Comparison of ENCODE assay signal across 15 cellular contexts in the genomic region with DNA sequence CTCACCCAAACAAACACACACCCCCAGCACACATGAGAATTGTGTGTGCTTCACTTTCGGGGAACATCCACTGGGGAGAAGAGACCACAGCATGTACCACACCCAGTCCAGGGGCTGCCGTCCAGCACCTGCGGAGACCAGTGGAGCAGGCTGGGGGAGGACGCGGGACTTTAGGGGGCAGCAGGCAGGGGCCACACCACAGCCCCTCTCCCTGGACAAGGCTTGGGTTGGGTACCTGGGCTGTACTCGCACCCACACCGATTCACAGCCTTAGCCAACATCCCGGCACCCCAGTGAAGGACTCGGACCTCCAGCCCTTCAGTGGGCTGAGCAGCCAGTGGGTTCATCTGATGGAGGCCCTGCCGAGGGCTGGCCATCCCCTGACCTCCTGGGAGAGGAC.
A peak's percentile ranks its signal among the peaks of the same experiment; 100 is the strongest.
DNase-seq lines count a peak whose midpoint lies in the region; ATAC-seq, FAIRE-seq and TF ChIP-seq lines count a peak whose summit lies in the region.
"Had no signal": no experiment of that assay in that cellular context is flagged by ENCODE, and none has a peak within 500 bp of the region (broad histone marks: within the 10 kb centered on the region; RNA-seq: fewer than 3 reads in every experiment).

No MANE protein-coding gene starts in this region.

- no peak overlapping the region for H3K9ac ChIP-seq in kidney (ENCODE audit: low read length in 2 of 2)
- H3K9ac ChIP-seq: KMS-11 had no signal

- peaks cover 6% of the 10 kb centered on the region for H3K27me3 ChIP-seq in osteoblast (ENCODE audit: insufficient read depth, low read length)

- no peak overlapping the region for H3K4me2 ChIP-seq in osteoblast (ENCODE audit: insufficient read depth, low read length)
- H3K4me2 ChIP-seq: KMS-11 had no signal

- DNase-seq in natural killer cell treated with Interleukin-12 subunit alpha and Interleukin-12 subunit beta and Interleukin-15 and Interleukin-18, amount 100 ng/mL, for 72 hours (ENCODE audit: low spot score): peak; percentile 44
- DNase-seq in natural killer cell: no peak
- DNase-seq in kidney: peak; percentile 49
- DNase-seq in osteoblast (ENCODE audit: insufficient read length, low spot score, missing footprints): peak; percentile 46
- no peak for DNase-seq in NCI-H774 (lab: John Stamatoyannopoulos, UW)
- DNase-seq in stimulated activated CD4-positive, alpha-beta T cell treated with anti-CD3 and anti-CD28 coated beads, Interleukin-15, amount 100 ng/mL, for 24 hours: no peak
- DNase-seq in ureter (ENCODE audit: low spot score): no peak
- DNase-seq: Caco-2; CD8-positive, alpha-beta memory T cell; DMS53; GF-D8 had no signal

- peak in 1 of 2 donors; percentile 32 for ATAC-seq in natural killer cell treated with Interleukin-12 subunit alpha and Interleukin-12 subunit beta and Interleukin-15 and Interleukin-18, amount 100 ng/mL, for 72 hours
- no peak for ATAC-seq in natural killer cell
- ATAC-seq in GM19351 (IDR thresholded peaks at IDR 0.05; ENCODE audit: unreplicated experiment): no peak

- no peak overlapping the region for H2AFZ ChIP-seq in osteoblast (ENCODE audit: low read length)

- H3K9me3 Mint-ChIP-seq in natural killer cell treated with Interleukin-12 subunit alpha and Interleukin-12 subunit beta and Interleukin-15 and Interleukin-18, amount 100 ng/mL, for 72 hours: no peaks in the 10 kb centered on the region
- no peaks in the 10 kb centered on the region for H3K9me3 Mint-ChIP-seq in natural killer cell

- no peak for FAIRE-seq in kidney (lab: Jason Lieb, UNC)
- FAIRE-seq: GM19239 had no signal

- no peaks in the 10 kb centered on the region for H3K27me3 Mint-ChIP-seq in natural killer cell treated with Interleukin-12 subunit alpha and Interleukin-12 subunit beta and Interleukin-15 and Interleukin-18, amount 100 ng/mL, for 72 hours
- H3K27me3 Mint-ChIP-seq in natural killer cell (ENCODE audit: low read depth in 2 of 2): no peaks in the 10 kb centered on the region

- H3K36me3 Mint-ChIP-seq in natural killer cell treated with Interleukin-12 subunit alpha and Interleukin-12 subunit beta and Interleukin-15 and Interleukin-18, amount 100 ng/mL, for 72 hours: no peaks in the 10 kb centered on the region
- no peaks in the 10 kb centered on the region for H3K36me3 Mint-ChIP-seq in natural killer cell
- H3K36me3 Mint-ChIP-seq: CD8-positive, alpha-beta memory T cell had no signal

- no peaks in the 10 kb centered on the region for H3K79me2 ChIP-seq in osteoblast (ENCODE audit: insufficient read depth, low read length)

- TF ChIP-seq CTCF in natural killer cell (IDR thresholded peaks at IDR 0.05): no peak
- no peak for TF ChIP-seq CTCF in kidney (IDR thresholded peaks at IDR 0.05; ENCODE audit: borderline replicate concordance, extremely low read depth, insufficient read depth)
- TF ChIP-seq CTCF in osteoblast (IDR thresholded peaks at IDR 0.05; ENCODE audit: extremely low read depth, low read depth, low read length): no peak

- H3K4me3 ChIP-seq in kidney (ENCODE audit: low read length in 2 of 2) (no peak overlapping the region), osteoblast (ENCODE audit: insufficient read depth, low read length) (no peak overlapping the region)

- no peaks in the 10 kb centered on the region for H3K4me1 ChIP-seq in kidney (ENCODE audit: control insufficient read depth in 1 of 2, insufficient read depth in 1 of 2, low read depth in 1 of 2, low read length in 2 of 2)
- H3K4me1 ChIP-seq in osteoblast (ENCODE audit: insufficient read depth, low read length): no peaks in the 10 kb centered on the region
- H3K4me1 ChIP-seq: Caco-2 had no signal

- no peaks in the 10 kb centered on the region for H3K9me3 ChIP-seq in kidney (ENCODE audit: control insufficient read depth in 1 of 2, low read length in 2 of 2)
- H3K9me3 ChIP-seq in osteoblast (ENCODE audit: low read depth, low read length): no peaks in the 10 kb centered on the region

- peaks cover 5 to 7% of the 10 kb centered on the region in 2 donors for H3K4me1 Mint-ChIP-seq in natural killer cell treated with Interleukin-12 subunit alpha and Interleukin-12 subunit beta and Interleukin-15 and Interleukin-18, amount 100 ng/mL, for 72 hours (ENCODE audit: low read depth in 2 of 2)
- peaks cover 0 to 32% of the 10 kb centered on the region in 2 donors for H3K4me1 Mint-ChIP-seq in natural killer cell
- H3K4me1 Mint-ChIP-seq: CD8-positive, alpha-beta memory T cell had no signal

- H3K27ac ChIP-seq in kidney (ENCODE audit: low read depth in 2 of 2, low read length in 2 of 2): no peak overlapping the region
- H3K27ac ChIP-seq in osteoblast (ENCODE audit: low read depth, low read length): no peak overlapping the region
- H3K27ac ChIP-seq: 22Rv1, KMS-11 had no signal

- H4K20me1 ChIP-seq in osteoblast (ENCODE audit: insufficient read depth, low read length): no peaks in the 10 kb centered on the region

- no peak overlapping the region for H3K27ac Mint-ChIP-seq in natural killer cell treated with Interleukin-12 subunit alpha and Interleukin-12 subunit beta and Interleukin-15 and Interleukin-18, amount 100 ng/mL, for 72 hours
- H3K27ac Mint-ChIP-seq in natural killer cell: no peak overlapping the region
- H3K27ac Mint-ChIP-seq: CD8-positive, alpha-beta memory T cell had no signal

- no peak overlapping the region for H3K4me3 Mint-ChIP-seq in natural killer cell treated with Interleukin-12 subunit alpha and Interleukin-12 subunit beta and Interleukin-15 and Interleukin-18, amount 100 ng/mL, for 72 hours
- H3K4me3 Mint-ChIP-seq in natural killer cell: no peak overlapping the region
- H3K4me3 Mint-ChIP-seq: CD8-positive, alpha-beta memory T cell had no signal

- no peaks in the 10 kb centered on the region for H3K36me3 ChIP-seq in kidney (ENCODE audit: control insufficient read depth in 1 of 2, insufficient read depth in 2 of 2, low read length in 2 of 2)
- H3K36me3 ChIP-seq in osteoblast (ENCODE audit: insufficient read depth, low read length): no peaks in the 10 kb centered on the region

- intact Hi-C loops in natural killer cell (cut with micrococcal nuclease) (no loop called here), kidney (cut with DNase I) (no loop called here)

Comparison
In these comparisons a context has a peak if more than half of its experiments do, and no peak if none do; other contexts are left out.
1. DNase-seq: peak in natural killer cell treated with Interleukin-12 subunit alpha and Interleukin-12 subunit beta and Interleukin-15 and Interleukin-18, amount 100 ng/mL, for 72 hours (single experiment), kidney (single experiment) and osteoblast (single experiment); none in natural killer cell (single experiment), NCI-H774 (single experiment), stimulated activated CD4-positive, alpha-beta T cell treated with anti-CD3 and anti-CD28 coated beads, Interleukin-15, amount 100 ng/mL, for 24 hours (single experiment) and ureter (single experiment).